ENCODE assay signal across 1 cellular context in genomic region chr9:126532019-126532462, GRCh38.
TF ChIP-seq lines count a peak whose summit lies in the region.

No MANE protein-coding gene starts in this region.

TF ChIP-seq in IMR-90, 13 proteins besides CTCF, POLR2A, EP300 and RAD21:
- TF ChIP-seq MAFK (IDR thresholded peaks at IDR 0.05; ENCODE audit: low read depth, low read length) (no peak), ELK1 (IDR thresholded peaks at IDR 0.05; ENCODE audit: borderline replicate concordance, low read depth, low read length) (no peak), SMC3 (IDR thresholded peaks at IDR 0.05; ENCODE audit: low read depth, low read length) (no peak), MXI1 (IDR thresholded peaks at IDR 0.05; ENCODE audit: borderline replicate concordance, low read depth, low read length) (no peak), FOS (IDR thresholded peaks at IDR 0.05; ENCODE audit: low read depth, low read length) (no peak), RCOR1 (IDR thresholded peaks at IDR 0.05; ENCODE audit: insufficient replicate concordance, low read length) (no peak), USF2 (IDR thresholded peaks at IDR 0.05; ENCODE audit: low read depth, low read length) (no peak)
TF ChIP-seq in IMR-90: peak in this region for 0.
